16 cellular contexts compared by ENCODE assay signal in the genomic region with DNA sequence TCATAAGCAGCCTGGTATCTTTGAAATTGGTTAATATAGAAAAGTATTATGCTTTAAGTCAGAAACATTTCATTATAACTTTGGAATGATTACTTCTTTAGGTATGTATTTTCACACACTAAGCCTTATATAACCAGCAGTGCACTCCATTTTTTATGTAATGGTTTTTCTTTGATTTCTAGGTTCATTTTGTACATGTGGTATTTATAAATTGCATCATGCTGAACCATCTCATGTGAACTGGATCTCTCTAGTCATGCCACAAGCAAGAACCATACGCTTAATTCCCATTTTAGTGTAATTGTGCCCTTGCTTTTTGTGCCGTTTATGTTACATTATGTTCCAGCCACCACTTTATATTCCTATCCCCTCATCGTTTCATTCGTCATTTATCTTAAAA.
"Had no signal": no experiment of that assay in that cellular context is flagged by ENCODE, and none has a peak within 500 bp of the region (broad histone marks: within the 10 kb centered on the region; RNA-seq: fewer than 3 reads in every experiment).

No MANE protein-coding gene starts in this region.

- H3K4me3 ChIP-seq: adrenal gland, cardiac muscle cell, esophagus squamous epithelium, gastrocnemius medialis, heart left ventricle, suprapubic skin had no signal

- DNase-seq: activated CD4-positive, alpha-beta T cell treated with anti-CD3 and anti-CD28 coated beads, Interleukin-2, amount 10 ng/mL, durations not matched to agents 24 days and 14 days; activated CD4-positive, CD25-positive, alpha-beta regulatory T cell; activated CD8-positive, alpha-beta memory T cell treated with anti-CD3 and anti-CD28 coated beads, Interleukin-2, amount 50 U/mL, for 48 hours; adrenal gland; esophagus squamous epithelium; gastrocnemius medialis; heart left ventricle; immature natural killer cell; nephron progenitor cell; occipital lobe; stimulated activated naive B cell treated with anti-CD40 and anti-IgM and Interleukin-4, amounts not matched to agents 10 μg/mL and 1 μg/mL and 100 μg/mL, for 72 hours; T-helper 2 cell had no signal

- H3K27ac Mint-ChIP-seq: activated CD4-positive, alpha-beta T cell treated with anti-CD3 and anti-CD28 coated beads, Interleukin-2, amount 10 ng/mL, durations not matched to agents 24 days and 14 days; activated T-helper 1 cell treated with anti-CD3 and anti-CD28 coated beads, Interleukin-12 subunit alpha, Interleukin-12 subunit beta, Interleukin-2, Interleukin-4 antibody, amounts not matched to agents 30 ng/mL and 10 ng/mL and 1 ng/mL, durations not matched to agents 14 hours and 24 hours and 36 hours; stimulated activated naive B cell treated with anti-CD40 and anti-IgM and Interleukin-4, amounts not matched to agents 10 μg/mL and 1 μg/mL and 100 μg/mL, for 72 hours had no signal

- H3K4me1 ChIP-seq: adrenal gland, gastrocnemius medialis, heart left ventricle, suprapubic skin had no signal

- H3K4me1 Mint-ChIP-seq: activated CD4-positive, alpha-beta T cell treated with anti-CD3 and anti-CD28 coated beads, Interleukin-2, amount 10 ng/mL, durations not matched to agents 24 days and 14 days; immature natural killer cell had no signal

- H3K4me3 Mint-ChIP-seq: activated CD4-positive, alpha-beta T cell treated with anti-CD3 and anti-CD28 coated beads, Interleukin-2, amount 10 ng/mL, durations not matched to agents 24 days and 14 days; activated T-helper 1 cell treated with anti-CD3 and anti-CD28 coated beads, Interleukin-12 subunit alpha, Interleukin-12 subunit beta, Interleukin-2, Interleukin-4 antibody, amounts not matched to agents 30 ng/mL and 10 ng/mL and 1 ng/mL, durations not matched to agents 14 hours and 24 hours and 36 hours; immature natural killer cell; nephron progenitor cell; stimulated activated naive B cell treated with anti-CD40 and anti-IgM and Interleukin-4, amounts not matched to agents 10 μg/mL and 1 μg/mL and 100 μg/mL, for 72 hours; type B pancreatic cell had no signal

- H3K9me3 Mint-ChIP-seq: activated CD4-positive, alpha-beta T cell treated with anti-CD3 and anti-CD28 coated beads, Interleukin-2, amount 10 ng/mL, durations not matched to agents 24 days and 14 days; activated T-helper 1 cell treated with anti-CD3 and anti-CD28 coated beads, Interleukin-12 subunit alpha, Interleukin-12 subunit beta, Interleukin-2, Interleukin-4 antibody, amounts not matched to agents 30 ng/mL and 10 ng/mL and 1 ng/mL, durations not matched to agents 14 hours and 24 hours and 36 hours; immature natural killer cell; nephron progenitor cell; stimulated activated naive B cell treated with anti-CD40 and anti-IgM and Interleukin-4, amounts not matched to agents 10 μg/mL and 1 μg/mL and 100 μg/mL, for 72 hours; type B pancreatic cell had no signal

- ATAC-seq: gastrocnemius medialis; heart left ventricle; stimulated activated naive B cell treated with anti-CD40 and anti-IgM and Interleukin-4, amounts not matched to agents 10 μg/mL and 1 μg/mL and 100 μg/mL, for 72 hours had no signal

- H3K27me3 Mint-ChIP-seq: activated CD4-positive, alpha-beta T cell treated with anti-CD3 and anti-CD28 coated beads, Interleukin-2, amount 10 ng/mL, durations not matched to agents 24 days and 14 days; stimulated activated naive B cell treated with anti-CD40 and anti-IgM and Interleukin-4, amounts not matched to agents 10 μg/mL and 1 μg/mL and 100 μg/mL, for 72 hours; type B pancreatic cell had no signal

- H3K27ac ChIP-seq: adrenal gland, cardiac muscle cell, esophagus squamous epithelium, gastrocnemius medialis, heart left ventricle, suprapubic skin had no signal

- H3K27me3 ChIP-seq: adrenal gland, cardiac muscle cell, esophagus squamous epithelium, gastrocnemius medialis, heart left ventricle, suprapubic skin had no signal

- H3K9me3 ChIP-seq: adrenal gland, esophagus squamous epithelium, gastrocnemius medialis, heart left ventricle, suprapubic skin had no signal
